22 cellular contexts compared by ENCODE assay signal in genomic region chr7:95621404-95621803, GRCh38. TPM values are rescaled to one million over a fixed set of nuclear protein-coding genes. Genes with fewer than 3 reads are reported as not detected.
DNase-seq lines count a peak whose midpoint lies in the region; FAIRE-seq and TF ChIP-seq lines count a peak whose summit lies in the region.
"Had no signal": no experiment of that assay in that cellular context is flagged by ENCODE, and none has a peak within 500 bp of the region (broad histone marks: within the 10 kb centered on the region; RNA-seq: fewer than 3 reads in every experiment).

No MANE protein-coding gene starts in this region.

- peak overlapping the region; percentile 4 for H3K27ac Mint-ChIP-seq in progenitor cell of endocrine pancreas
- H3K27ac Mint-ChIP-seq: CD4-positive, alpha-beta T cell; HFFc6; IgD-negative memory B cell had no signal

- no peaks in the 10 kb centered on the region for H3K36me3 Mint-ChIP-seq in progenitor cell of endocrine pancreas (ENCODE audit: insufficient read depth)
- H3K36me3 Mint-ChIP-seq: IgD-negative memory B cell had no signal

- H3K9me3 Mint-ChIP-seq in progenitor cell of endocrine pancreas (ENCODE audit: low read depth): peaks cover 8% of the 10 kb centered on the region
- H3K9me3 Mint-ChIP-seq: HFFc6, IgD-negative memory B cell had no signal

- TF ChIP-seq CTCF in progenitor cell of endocrine pancreas (IDR thresholded peaks at IDR 0.05; ENCODE audit: unreplicated experiment) (no peak), D721Med (IDR thresholded peaks at IDR 0.05; ENCODE audit: insufficient read depth, missing control alignments) (no peak)

- H3K4me1 Mint-ChIP-seq in progenitor cell of endocrine pancreas (ENCODE audit: low read depth): peaks cover 16% of the 10 kb centered on the region

- DNase-seq in progenitor cell of endocrine pancreas (ENCODE audit: low spot score, unreplicated experiment) (no peak), urothelium cell line (ENCODE audit: low spot score) (no peak), activated T-cell treated with anti-CD3 and anti-CD28 coated beads for 4 hours (no peak), DMS79 treated with DMSO at 0.1 percent for 48 hours (lab: John Stamatoyannopoulos, UW) (no peak), D721Med (ENCODE audit: insufficient read length, low spot score) (no peak)
- DNase-seq: AML-193; Caco-2; CD4-positive, alpha-beta T cell; DMS153; DND-41; EL; GOT3; H7; HFFc6 had no signal

- peak overlapping the region; percentile 11 for H3K27ac ChIP-seq in angular gyrus (ENCODE audit: low read depth, low read length)
- H3K27ac ChIP-seq: 22Rv1 had no signal

- peak; percentile 5 for FAIRE-seq in islet of Langerhans (lab: Jason Lieb, UNC)
- peak; percentile 23 for FAIRE-seq in urothelium cell line (lab: Jason Lieb, UNC)
- FAIRE-seq in D721Med (lab: Jason Lieb, UNC): no peak
- FAIRE-seq: A549, GM12878, HepG2 had no signal

- no peak overlapping the region for H3K4me3 Mint-ChIP-seq in progenitor cell of endocrine pancreas (ENCODE audit: low read depth)
- H3K4me3 Mint-ChIP-seq: CD4-positive, alpha-beta T cell; HFFc6; IgD-negative memory B cell had no signal

- no peaks in the 10 kb centered on the region for H3K27me3 Mint-ChIP-seq in progenitor cell of endocrine pancreas
- H3K27me3 Mint-ChIP-seq: CD4-positive, alpha-beta T cell had no signal

RNA-seq across cellular contexts. Expression of gene PDK4, which starts 25.1 kb away (rescaled TPM):
- 21.0 and 29.1 TPM in 2 replicates for total RNA-seq in progenitor cell of endocrine pancreas
- total RNA-seq: CD4-positive, alpha-beta T cell; G401; HepG2; HFFc6 had no signal
